ENCODE assay signal across 1 cellular context in the genomic region with DNA sequence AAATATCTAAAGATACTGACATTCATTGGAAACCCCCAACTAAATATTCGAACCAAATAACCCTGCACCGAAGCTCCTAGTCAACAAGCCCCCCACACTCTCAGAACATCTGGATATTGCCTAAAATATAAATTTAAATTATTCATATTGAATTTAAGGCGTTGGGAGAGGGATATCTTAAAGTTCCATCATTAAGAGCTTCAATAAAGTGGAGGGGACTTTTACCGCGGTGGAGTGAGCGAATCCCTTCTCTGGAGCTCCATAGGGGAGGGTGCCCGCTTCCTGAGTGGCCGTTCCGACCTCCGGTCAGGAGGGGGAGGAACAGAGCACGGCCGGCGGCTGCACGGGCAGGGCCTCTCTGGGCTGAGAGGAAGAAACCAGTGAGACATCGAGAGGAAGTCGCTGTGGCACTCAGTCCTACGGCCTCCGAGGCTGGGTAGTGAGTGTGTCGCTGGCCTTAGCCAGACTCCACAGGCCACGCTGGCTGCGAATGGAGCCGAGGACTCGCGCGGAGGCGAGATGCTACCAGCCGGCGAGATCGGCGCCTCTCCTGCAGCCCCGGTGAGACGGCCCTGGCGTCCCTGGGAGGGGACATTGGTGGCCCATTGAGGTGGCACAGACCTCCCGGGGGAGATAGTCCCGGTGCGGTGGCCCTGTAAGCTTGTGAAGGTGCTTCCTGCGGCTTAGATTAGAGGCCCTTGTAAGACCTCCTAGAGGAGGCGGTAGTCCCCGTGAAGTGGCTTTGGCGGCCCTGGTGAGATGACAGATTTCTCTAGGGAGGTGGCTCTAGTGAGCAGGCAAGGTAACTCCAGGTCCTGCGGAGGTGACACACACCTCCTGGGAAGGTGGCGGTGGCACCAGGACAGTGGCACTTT.
TF ChIP-seq lines count a peak whose summit lies in the region.

A gene (plus strand): TSS at position 405 of the 875 bp plus-strand sequence. CDS start 115 bp downstream, at position 520.

TF ChIP-seq in GM12878, 131 proteins besides CTCF, POLR2A, EP300 and RAD21 (continued from another document and continues in another):
- TF ChIP-seq, protein P1, sequence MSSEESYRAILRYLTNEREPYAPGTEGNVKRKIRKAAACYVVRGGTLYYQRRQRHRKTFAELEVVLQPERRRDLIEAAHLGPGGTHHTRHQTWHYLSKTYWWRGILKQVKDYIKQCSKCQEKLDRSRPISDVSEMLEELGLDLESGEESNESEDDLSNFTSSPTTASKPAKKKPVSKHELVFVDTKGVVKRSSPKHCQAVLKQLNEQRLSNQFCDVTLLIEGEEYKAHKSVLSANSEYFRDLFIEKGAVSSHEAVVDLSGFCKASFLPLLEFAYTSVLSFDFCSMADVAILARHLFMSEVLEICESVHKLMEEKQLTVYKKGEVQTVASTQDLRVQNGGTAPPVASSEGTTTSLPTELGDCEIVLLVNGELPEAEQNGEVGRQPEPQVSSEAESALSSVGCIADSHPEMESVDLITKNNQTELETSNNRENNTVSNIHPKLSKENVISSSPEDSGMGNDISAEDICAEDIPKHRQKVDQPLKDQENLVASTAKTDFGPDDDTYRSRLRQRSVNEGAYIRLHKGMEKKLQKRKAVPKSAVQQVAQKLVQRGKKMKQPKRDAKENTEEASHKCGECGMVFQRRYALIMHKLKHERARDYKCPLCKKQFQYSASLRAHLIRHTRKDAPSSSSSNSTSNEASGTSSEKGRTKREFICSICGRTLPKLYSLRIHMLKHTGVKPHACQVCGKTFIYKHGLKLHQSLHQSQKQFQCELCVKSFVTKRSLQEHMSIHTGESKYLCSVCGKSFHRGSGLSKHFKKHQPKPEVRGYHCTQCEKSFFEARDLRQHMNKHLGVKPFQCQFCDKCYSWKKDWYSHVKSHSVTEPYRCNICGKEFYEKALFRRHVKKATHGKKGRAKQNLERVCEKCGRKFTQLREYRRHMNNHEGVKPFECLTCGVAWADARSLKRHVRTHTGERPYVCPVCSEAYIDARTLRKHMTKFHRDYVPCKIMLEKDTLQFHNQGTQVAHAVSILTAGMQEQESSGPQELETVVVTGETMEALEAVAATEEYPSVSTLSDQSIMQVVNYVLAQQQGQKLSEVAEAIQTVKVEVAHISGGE (CRISPR knock-in tag; IDR thresholded peaks at IDR 0.05), result 0 out of 2 replicates have a peak, but pooled peaks have one; percentile 29
- TF ChIP-seq TARDBP (IDR thresholded peaks at IDR 0.05; ENCODE audit: borderline replicate concordance) (peak; percentile 69; the same call in 1 of the 2 replicates), TCF12 (IDR thresholded peaks at IDR 0.05; ENCODE audit: low read depth, low read length) (peak; percentile 70; the same call in 1 of the 2 replicates), EED (IDR thresholded peaks at IDR 0.05; ENCODE audit: low read depth) (peak; percentile 35; the same call in 1 of the 2 replicates), HDAC6 (IDR thresholded peaks at IDR 0.05; ENCODE audit: unreplicated experiment) (peak; percentile 58), IRF4 (IDR thresholded peaks at IDR 0.05; ENCODE audit: low read depth, low read length) (peak; percentile 50; the same call in 1 of the 2 replicates), RAD51 (IDR thresholded peaks at IDR 0.05) (no peak), NRF1 (conservative IDR thresholded peaks at IDR 0.05; ENCODE audit: low read depth, low read length) (no peak), PAX8 (IDR thresholded peaks at IDR 0.05) (no peak), SIX5 (IDR thresholded peaks at IDR 0.05; ENCODE audit: low read depth, low read length, severe bottlenecking) (peak; percentile 30), ATF7 (IDR thresholded peaks at IDR 0.05; ENCODE audit: low read depth) (no peak; the same call in 1 of the 2 replicates), PAX5 (IDR thresholded peaks at IDR 0.05; ENCODE audit: borderline replicate concordance, low read depth, low read length) (peak; percentile 56; the same call in 1 of the 2 replicates), HCFC1 (IDR thresholded peaks at IDR 0.05; ENCODE audit: low read length) (peak; percentile 78), BRCA1 (IDR thresholded peaks at IDR 0.05; ENCODE audit: low read depth, low read length) (no peak), ZNF274 (IDR thresholded peaks at IDR 0.05; ENCODE audit: insufficient read depth, insufficient read length) (no peak), PML (IDR thresholded peaks at IDR 0.05; ENCODE audit: low read length) (peak; percentile 96), CEBPB (IDR thresholded peaks at IDR 0.05; ENCODE audit: borderline replicate concordance in 1 of 2, low read depth in 2 of 2, low read length in 2 of 2) (no peak), POLR2AphosphoS2 (IDR thresholded peaks at IDR 0.05; ENCODE audit: low read depth, low read length) (peak; percentile 95), BMI1 (IDR thresholded peaks at IDR 0.05; ENCODE audit: borderline replicate concordance) (no peak), CBFB (IDR thresholded peaks at IDR 0.05; ENCODE audit: low read depth) (peak; percentile 78; the same call in 1 of the 2 replicates), MEF2A (IDR thresholded peaks at IDR 0.05; ENCODE audit: insufficient read depth, low read depth, low read length) (peak; percentile 56; the same call in 1 of the 2 replicates), MTA3 (IDR thresholded peaks at IDR 0.05; ENCODE audit: borderline replicate concordance, low read length) (no peak; the same call in 1 of the 2 replicates), MEF2B (IDR thresholded peaks at IDR 0.05; ENCODE audit: partially characterized antibody, poor library complexity, severe bottlenecking) (peak; percentile 81), POU2F2 (IDR thresholded peaks at IDR 0.05; ENCODE audit: borderline replicate concordance, low read depth, low read length) (peak; percentile 95), ZBED1 (IDR thresholded peaks at IDR 0.05; ENCODE audit: borderline replicate concordance) (peak; percentile 79; the same call in 1 of the 2 replicates), JUND (IDR thresholded peaks at IDR 0.05; ENCODE audit: low read depth, low read length) (no peak), RCOR1 (conservative IDR thresholded peaks at IDR 0.05; ENCODE audit: low read depth, low read length) (no peak), RB1 (IDR thresholded peaks at IDR 0.05; ENCODE audit: borderline replicate concordance) (peak; percentile 90; the same call in 1 of the 2 replicates), NFYA (IDR thresholded peaks at IDR 0.05; ENCODE audit: borderline replicate concordance, low read depth, low read length) (no peak), RELA (IDR thresholded peaks at IDR 0.05; ENCODE audit: borderline replicate concordance, partially characterized antibody) (peak; percentile 65), EGR1 (IDR thresholded peaks at IDR 0.05; ENCODE audit: borderline replicate concordance in 1 of 2, low read depth in 2 of 2, low read length in 2 of 2) (peak in 1 of 2 experiments; percentile 87; a peak in 2 of 3 replicates), CHD4 (IDR thresholded peaks at IDR 0.05) (no peak), TBL1XR1 (IDR thresholded peaks at IDR 0.05; ENCODE audit: low read depth, low read length) (no peak; the same call in 1 of the 2 replicates)
- TF ChIP-seq, protein P2, sequence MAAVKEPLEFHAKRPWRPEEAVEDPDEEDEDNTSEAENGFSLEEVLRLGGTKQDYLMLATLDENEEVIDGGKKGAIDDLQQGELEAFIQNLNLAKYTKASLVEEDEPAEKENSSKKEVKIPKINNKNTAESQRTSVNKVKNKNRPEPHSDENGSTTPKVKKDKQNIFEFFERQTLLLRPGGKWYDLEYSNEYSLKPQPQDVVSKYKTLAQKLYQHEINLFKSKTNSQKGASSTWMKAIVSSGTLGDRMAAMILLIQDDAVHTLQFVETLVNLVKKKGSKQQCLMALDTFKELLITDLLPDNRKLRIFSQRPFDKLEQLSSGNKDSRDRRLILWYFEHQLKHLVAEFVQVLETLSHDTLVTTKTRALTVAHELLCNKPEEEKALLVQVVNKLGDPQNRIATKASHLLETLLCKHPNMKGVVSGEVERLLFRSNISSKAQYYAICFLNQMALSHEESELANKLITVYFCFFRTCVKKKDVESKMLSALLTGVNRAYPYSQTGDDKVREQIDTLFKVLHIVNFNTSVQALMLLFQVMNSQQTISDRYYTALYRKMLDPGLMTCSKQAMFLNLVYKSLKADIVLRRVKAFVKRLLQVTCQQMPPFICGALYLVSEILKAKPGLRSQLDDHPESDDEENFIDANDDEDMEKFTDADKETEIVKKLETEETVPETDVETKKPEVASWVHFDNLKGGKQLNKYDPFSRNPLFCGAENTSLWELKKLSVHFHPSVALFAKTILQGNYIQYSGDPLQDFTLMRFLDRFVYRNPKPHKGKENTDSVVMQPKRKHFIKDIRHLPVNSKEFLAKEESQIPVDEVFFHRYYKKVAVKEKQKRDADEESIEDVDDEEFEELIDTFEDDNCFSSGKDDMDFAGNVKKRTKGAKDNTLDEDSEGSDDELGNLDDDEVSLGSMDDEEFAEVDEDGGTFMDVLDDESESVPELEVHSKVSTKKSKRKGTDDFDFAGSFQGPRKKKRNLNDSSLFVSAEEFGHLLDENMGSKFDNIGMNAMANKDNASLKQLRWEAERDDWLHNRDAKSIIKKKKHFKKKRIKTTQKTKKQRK (IDR thresholded peaks at IDR 0.05; ENCODE audit: low read depth, low read length), result no peak
- TF ChIP-seq, protein P3, sequence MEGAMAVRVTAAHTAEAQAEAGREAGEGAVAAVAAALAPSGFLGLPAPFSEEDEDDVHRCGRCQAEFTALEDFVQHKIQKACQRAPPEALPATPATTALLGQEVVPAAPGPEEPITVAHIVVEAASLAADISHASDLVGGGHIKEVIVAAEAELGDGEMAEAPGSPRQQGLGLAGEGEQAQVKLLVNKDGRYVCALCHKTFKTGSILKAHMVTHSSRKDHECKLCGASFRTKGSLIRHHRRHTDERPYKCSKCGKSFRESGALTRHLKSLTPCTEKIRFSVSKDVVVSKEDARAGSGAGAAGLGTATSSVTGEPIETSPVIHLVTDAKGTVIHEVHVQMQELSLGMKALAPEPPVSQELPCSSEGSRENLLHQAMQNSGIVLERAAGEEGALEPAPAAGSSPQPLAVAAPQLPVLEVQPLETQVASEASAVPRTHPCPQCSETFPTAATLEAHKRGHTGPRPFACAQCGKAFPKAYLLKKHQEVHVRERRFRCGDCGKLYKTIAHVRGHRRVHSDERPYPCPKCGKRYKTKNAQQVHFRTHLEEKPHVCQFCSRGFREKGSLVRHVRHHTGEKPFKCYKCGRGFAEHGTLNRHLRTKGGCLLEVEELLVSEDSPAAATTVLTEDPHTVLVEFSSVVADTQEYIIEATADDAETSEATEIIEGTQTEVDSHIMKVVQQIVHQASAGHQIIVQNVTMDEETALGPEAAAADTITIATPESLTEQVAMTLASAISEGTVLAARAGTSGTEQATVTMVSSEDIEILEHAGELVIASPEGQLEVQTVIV (IDR thresholded peaks at IDR 0.05; ENCODE audit: borderline replicate concordance, partially characterized antibody), result peak; percentile 11
- TF ChIP-seq, protein P4, sequence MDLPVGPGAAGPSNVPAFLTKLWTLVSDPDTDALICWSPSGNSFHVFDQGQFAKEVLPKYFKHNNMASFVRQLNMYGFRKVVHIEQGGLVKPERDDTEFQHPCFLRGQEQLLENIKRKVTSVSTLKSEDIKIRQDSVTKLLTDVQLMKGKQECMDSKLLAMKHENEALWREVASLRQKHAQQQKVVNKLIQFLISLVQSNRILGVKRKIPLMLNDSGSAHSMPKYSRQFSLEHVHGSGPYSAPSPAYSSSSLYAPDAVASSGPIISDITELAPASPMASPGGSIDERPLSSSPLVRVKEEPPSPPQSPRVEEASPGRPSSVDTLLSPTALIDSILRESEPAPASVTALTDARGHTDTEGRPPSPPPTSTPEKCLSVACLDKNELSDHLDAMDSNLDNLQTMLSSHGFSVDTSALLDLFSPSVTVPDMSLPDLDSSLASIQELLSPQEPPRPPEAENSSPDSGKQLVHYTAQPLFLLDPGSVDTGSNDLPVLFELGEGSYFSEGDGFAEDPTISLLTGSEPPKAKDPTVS (IDR thresholded peaks at IDR 0.05; ENCODE audit: low read depth, low read length), result no peak; the same call in 1 of the 2 replicates
- TF ChIP-seq, protein P5, sequence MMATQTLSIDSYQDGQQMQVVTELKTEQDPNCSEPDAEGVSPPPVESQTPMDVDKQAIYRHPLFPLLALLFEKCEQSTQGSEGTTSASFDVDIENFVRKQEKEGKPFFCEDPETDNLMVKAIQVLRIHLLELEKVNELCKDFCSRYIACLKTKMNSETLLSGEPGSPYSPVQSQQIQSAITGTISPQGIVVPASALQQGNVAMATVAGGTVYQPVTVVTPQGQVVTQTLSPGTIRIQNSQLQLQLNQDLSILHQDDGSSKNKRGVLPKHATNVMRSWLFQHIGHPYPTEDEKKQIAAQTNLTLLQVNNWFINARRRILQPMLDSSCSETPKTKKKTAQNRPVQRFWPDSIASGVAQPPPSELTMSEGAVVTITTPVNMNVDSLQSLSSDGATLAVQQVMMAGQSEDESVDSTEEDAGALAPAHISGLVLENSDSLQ (IDR thresholded peaks at IDR 0.05), result no peak
- TF ChIP-seq, protein P6, sequence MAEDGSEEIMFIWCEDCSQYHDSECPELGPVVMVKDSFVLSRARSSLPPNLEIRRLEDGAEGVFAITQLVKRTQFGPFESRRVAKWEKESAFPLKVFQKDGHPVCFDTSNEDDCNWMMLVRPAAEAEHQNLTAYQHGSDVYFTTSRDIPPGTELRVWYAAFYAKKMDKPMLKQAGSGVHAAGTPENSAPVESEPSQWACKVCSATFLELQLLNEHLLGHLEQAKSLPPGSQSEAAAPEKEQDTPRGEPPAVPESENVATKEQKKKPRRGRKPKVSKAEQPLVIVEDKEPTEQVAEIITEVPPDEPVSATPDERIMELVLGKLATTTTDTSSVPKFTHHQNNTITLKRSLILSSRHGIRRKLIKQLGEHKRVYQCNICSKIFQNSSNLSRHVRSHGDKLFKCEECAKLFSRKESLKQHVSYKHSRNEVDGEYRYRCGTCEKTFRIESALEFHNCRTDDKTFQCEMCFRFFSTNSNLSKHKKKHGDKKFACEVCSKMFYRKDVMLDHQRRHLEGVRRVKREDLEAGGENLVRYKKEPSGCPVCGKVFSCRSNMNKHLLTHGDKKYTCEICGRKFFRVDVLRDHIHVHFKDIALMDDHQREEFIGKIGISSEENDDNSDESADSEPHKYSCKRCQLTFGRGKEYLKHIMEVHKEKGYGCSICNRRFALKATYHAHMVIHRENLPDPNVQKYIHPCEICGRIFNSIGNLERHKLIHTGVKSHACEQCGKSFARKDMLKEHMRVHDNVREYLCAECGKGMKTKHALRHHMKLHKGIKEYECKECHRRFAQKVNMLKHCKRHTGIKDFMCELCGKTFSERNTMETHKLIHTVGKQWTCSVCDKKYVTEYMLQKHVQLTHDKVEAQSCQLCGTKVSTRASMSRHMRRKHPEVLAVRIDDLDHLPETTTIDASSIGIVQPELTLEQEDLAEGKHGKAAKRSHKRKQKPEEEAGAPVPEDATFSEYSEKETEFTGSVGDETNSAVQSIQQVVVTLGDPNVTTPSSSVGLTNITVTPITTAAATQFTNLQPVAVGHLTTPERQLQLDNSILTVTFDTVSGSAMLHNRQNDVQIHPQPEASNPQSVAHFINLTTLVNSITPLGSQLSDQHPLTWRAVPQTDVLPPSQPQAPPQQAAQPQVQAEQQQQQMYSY (CRISPR knock-in tag; IDR thresholded peaks at IDR 0.05), result no peak
- TF ChIP-seq, protein P7, sequence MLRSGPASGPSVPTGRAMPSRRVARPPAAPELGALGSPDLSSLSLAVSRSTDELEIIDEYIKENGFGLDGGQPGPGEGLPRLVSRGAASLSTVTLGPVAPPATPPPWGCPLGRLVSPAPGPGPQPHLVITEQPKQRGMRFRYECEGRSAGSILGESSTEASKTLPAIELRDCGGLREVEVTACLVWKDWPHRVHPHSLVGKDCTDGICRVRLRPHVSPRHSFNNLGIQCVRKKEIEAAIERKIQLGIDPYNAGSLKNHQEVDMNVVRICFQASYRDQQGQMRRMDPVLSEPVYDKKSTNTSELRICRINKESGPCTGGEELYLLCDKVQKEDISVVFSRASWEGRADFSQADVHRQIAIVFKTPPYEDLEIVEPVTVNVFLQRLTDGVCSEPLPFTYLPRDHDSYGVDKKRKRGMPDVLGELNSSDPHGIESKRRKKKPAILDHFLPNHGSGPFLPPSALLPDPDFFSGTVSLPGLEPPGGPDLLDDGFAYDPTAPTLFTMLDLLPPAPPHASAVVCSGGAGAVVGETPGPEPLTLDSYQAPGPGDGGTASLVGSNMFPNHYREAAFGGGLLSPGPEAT (IDR thresholded peaks at IDR 0.05; ENCODE audit: low read depth), result peak; percentile 76; the same call in 1 of the 2 replicates
